In the genomic region with DNA sequence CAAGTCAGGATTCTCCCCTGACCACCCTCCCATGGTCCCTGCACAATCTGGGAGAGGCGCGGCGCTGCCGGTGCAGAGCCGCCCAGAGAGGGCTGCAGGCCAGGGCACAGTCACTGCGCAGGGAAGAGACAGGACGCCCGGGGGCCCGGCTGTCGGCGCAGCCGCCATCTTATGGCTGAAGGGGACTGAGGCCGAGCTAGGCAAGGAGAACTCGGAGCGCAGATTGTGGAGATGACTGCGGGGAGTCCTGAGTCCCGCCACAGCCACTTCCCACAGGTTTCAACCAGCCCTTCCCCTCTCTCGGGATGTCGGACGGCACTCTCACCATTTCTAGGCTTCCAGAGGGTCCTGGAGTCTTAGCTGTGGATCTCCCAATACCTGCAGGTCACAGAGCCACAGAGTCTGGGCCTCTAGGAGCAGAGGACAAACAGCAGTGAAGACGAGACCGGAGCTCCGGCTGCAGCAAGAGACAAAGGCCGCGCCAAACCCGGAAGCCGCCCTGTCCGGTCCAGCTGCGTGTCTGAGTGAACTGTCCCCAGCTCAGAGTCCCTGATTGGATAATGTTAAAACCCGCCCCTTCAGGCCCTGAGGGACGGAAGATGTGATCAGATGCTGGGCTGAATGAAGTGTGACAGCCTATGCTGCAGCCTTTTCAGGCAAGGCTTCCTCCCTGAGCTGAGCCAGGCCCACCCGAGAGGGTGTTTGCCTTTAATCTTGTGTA, we compare ENCODE assay signal across 8 cellular contexts. TPM values are rescaled to one million over a fixed set of nuclear protein-coding genes. Genes with fewer than 3 reads are reported as not detected.
DNase-seq lines count a peak whose midpoint lies in the region; ATAC-seq, FAIRE-seq and TF ChIP-seq lines count a peak whose summit lies in the region.

A gene (minus strand): TSS at position 526 of the 721 bp plus-strand sequence. CDS start 198 bp downstream, at position 328.

- H3K36me3 ChIP-seq in psoas muscle (ENCODE audit: insufficient read depth in 1 of 2, low read depth in 1 of 2) = peaks cover 0 to 17% of the 10 kb centered on the region in 2 donors

- H3K27me3 ChIP-seq in psoas muscle (ENCODE audit: insufficient read depth in 3 of 3, low read length in 2 of 3) = no peaks in the 10 kb centered on the region

- ATAC-seq in HG02840 (IDR thresholded peaks at IDR 0.05; ENCODE audit: low FRiP score, unreplicated experiment) (peak; percentile 100), left ventricle myocardium superior (peak; percentile 100), psoas muscle (peak; percentile 99 to 100 (median 100))

- WGBS in psoas muscle, 3 donors = 0% methylated on average over 32 of the region's 32 CpGs

- H3K9me3 Mint-ChIP-seq in T-helper 1 cell treated with Interleukin-12 subunit alpha and Interleukin-12 subunit beta and Interleukin-4 antibody, amounts not matched to agents 30 μg/mL and 1 μg/mL, for 36 hours = peaks cover 33% of the 10 kb centered on the region

- H3K36me3 Mint-ChIP-seq in T-helper 1 cell treated with Interleukin-12 subunit alpha and Interleukin-12 subunit beta and Interleukin-4 antibody, amounts not matched to agents 30 μg/mL and 1 μg/mL, for 36 hours (ENCODE audit: low read depth) = peaks cover 37% of the 10 kb centered on the region

- peak within 1 kb of the TSS; percentile 98 for H3K4me3 Mint-ChIP-seq in T-helper 1 cell treated with Interleukin-12 subunit alpha and Interleukin-12 subunit beta and Interleukin-4 antibody, amounts not matched to agents 30 μg/mL and 1 μg/mL, for 36 hours

- peak within 1 kb of the TSS; percentile 99 for H3K27ac Mint-ChIP-seq in T-helper 1 cell treated with Interleukin-12 subunit alpha and Interleukin-12 subunit beta and Interleukin-4 antibody, amounts not matched to agents 30 μg/mL and 1 μg/mL, for 36 hours

- no peaks in the 10 kb centered on the region for H3K27me3 Mint-ChIP-seq in T-helper 1 cell treated with Interleukin-12 subunit alpha and Interleukin-12 subunit beta and Interleukin-4 antibody, amounts not matched to agents 30 μg/mL and 1 μg/mL, for 36 hours (ENCODE audit: low read depth)

- H3K4me1 ChIP-seq in psoas muscle = peaks cover 16% of the 10 kb centered on the region

- FAIRE-seq in GM12891 (lab: Jason Lieb, UNC) = peak; percentile 90
- no peak for FAIRE-seq in urothelium cell line (lab: Jason Lieb, UNC)

- DNase-seq in GM12891 (ENCODE audit: insufficient read length, low spot score) (peak; percentile 77), NCI-H146 (lab: John Stamatoyannopoulos, UW) (peak; percentile 99), amniotic stem cell (lab: John Stamatoyannopoulos, UW) (peak; percentile 76), left ventricle myocardium superior (peak; percentile 90), psoas muscle (peak; percentile 87 to 90), urothelium cell line (ENCODE audit: low spot score) (peak; percentile 47)

- H3K9me3 ChIP-seq in psoas muscle = peaks cover 7% of the 10 kb centered on the region

- intact Hi-C loops in left ventricle myocardium superior (cut with micrococcal nuclease) = no loop called here
- intact Hi-C loops in psoas muscle (cut with DNase I) = loop anchor here in 1 of 2 donors (1.0 to 10.0 kb wide), 2 partner anchors 29 to 66 kb away; a partner anchor contains a TSS

- H3K4me1 Mint-ChIP-seq in T-helper 1 cell treated with Interleukin-12 subunit alpha and Interleukin-12 subunit beta and Interleukin-4 antibody, amounts not matched to agents 30 μg/mL and 1 μg/mL, for 36 hours (ENCODE audit: low read depth) = peaks cover 24% of the 10 kb centered on the region

- peak; percentile 97 for TF ChIP-seq POLR2A in GM12891 (IDR thresholded peaks at IDR 0.05; ENCODE audit: low read depth, low read length)

- peak within 1 kb of the TSS; percentile 93 for H3K27ac ChIP-seq in psoas muscle

- peak within 1 kb of the TSS; percentile 89 for H3K4me3 ChIP-seq in psoas muscle

- TF ChIP-seq CTCF in psoas muscle (IDR thresholded peaks at IDR 0.05) = no peak

TF ChIP-seq in GM12891, 5 proteins besides CTCF, POLR2A, EP300 and RAD21:
- TF ChIP-seq TAF1 (IDR thresholded peaks at IDR 0.05; ENCODE audit: low read depth, low read length) (peak; percentile 95), SPI1 (IDR thresholded peaks at IDR 0.05; ENCODE audit: low read depth, low read length) (no peak), POU2F2 (IDR thresholded peaks at IDR 0.05; ENCODE audit: low read depth, low read length) (no peak), POLR2AphosphoS5 (IDR thresholded peaks at IDR 0.05; ENCODE audit: low read depth, low read length) (peak; percentile 96), PAX5 (IDR thresholded peaks at IDR 0.05; ENCODE audit: insufficient read depth, low read length, severe bottlenecking) (no peak)

RNA-seq across cellular contexts. Expression of the gene that starts here (rescaled TPM):
- 3.5 TPM for polyA plus RNA-seq in GM12891 (2012; ENCODE audit: low read depth, missing spikeins)
- total RNA-seq in left ventricle myocardium superior (3.1 TPM), psoas muscle (1 to 10 TPM; 3.2 to 4.9 (median 4.3) TPM)
- polyA plus RNA-seq in psoas muscle = 1 to 10 TPM; 1.1 to 4.0 (median 1.9) TPM

Comparison
In these comparisons a context has a peak if more than half of its experiments do, and no peak if none do; other contexts are left out.
1. Peak in every context shown above with its lines: DNase-seq, ATAC-seq, H3K4me3 ChIP-seq and H3K27ac ChIP-seq.
2. DNase-seq: peak in every context shown above with its lines; median percentile 99 in NCI-H146; 90 in left ventricle myocardium superior; 88 in psoas muscle; 77 in GM12891; 76 in amniotic stem cell; 47 in urothelium cell line.